11 cellular contexts compared by ENCODE assay signal in the genomic region with DNA sequence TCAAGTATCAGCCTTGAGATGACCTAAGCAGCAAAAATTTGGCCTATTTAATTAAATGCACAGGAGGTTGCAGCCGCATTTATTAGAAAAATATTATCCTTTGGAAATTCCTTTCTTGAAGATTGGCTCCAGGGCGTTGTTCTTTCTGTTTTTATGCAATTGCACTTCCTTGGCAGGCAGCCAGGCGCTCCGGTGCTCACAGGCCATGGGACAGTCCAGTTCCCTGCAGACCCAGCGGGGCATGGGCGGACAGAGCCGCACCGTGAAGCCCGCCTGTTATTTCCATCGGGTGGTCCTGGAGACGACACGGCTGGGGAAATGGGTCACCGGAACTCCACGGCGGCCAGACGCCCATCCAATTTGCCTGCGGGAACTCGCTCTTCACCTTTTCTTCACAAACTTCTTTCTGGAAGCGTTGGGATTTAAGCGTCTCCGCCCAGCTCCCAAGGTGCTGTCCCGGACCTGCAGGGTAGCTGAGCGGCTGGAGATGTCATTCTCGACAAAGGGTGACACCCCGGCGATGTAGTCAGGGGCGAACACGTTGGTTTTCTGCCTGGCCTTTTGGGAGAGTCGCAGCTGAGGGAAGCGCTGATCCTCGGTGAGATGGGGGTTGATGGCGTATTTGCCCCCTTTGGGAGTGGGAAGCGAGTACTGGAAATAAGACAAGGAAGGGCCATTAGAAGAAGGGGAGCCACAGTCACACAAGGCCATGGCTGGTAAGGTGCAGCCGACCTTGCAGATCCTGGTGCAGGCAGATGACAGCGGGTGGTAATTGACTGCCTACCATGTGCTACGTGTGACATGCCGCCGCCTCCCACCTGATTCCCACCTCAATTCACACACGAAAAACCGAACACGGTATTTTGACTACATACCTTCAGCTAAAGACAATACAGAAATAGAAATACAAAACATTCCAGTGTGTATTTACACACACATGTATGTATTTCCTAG. TPM values are rescaled to one million over a fixed set of nuclear protein-coding genes. Genes with fewer than 3 reads are reported as not detected.
DNase-seq lines count a peak whose midpoint lies in the region; FAIRE-seq and TF ChIP-seq lines count a peak whose summit lies in the region.
"Had no signal": no experiment of that assay in that cellular context is flagged by ENCODE, and none has a peak within 500 bp of the region (broad histone marks: within the 10 kb centered on the region; RNA-seq: fewer than 3 reads in every experiment).

No MANE protein-coding gene starts in this region.

- no peak overlapping the region for H3K27ac ChIP-seq in astrocyte (ENCODE audit: low read depth, low read length)

- no peaks in the 10 kb centered on the region for H3K9me3 Mint-ChIP-seq in astrocyte (ENCODE audit: unreplicated experiment)
- H3K9me3 Mint-ChIP-seq: activated T-helper 1 cell treated with anti-CD3 and anti-CD28 coated beads, Interleukin-12 subunit alpha, Interleukin-12 subunit beta, Interleukin-2, Interleukin-4 antibody, amounts not matched to agents 30 ng/mL and 10 ng/mL and 1 ng/mL, durations not matched to agents 14 hours and 24 hours and 36 hours; T-cell had no signal

- no peaks in the 10 kb centered on the region for H3K27me3 ChIP-seq in astrocyte (ENCODE audit: insufficient read depth, low read length)

- H3K4me1 Mint-ChIP-seq in astrocyte (ENCODE audit: low read depth, unreplicated experiment), result peaks cover 6% of the 10 kb centered on the region

- peaks cover 43% of the 10 kb centered on the region for H4K20me1 ChIP-seq in astrocyte (ENCODE audit: insufficient read depth, low read length)

- H3K79me2 ChIP-seq in astrocyte (ENCODE audit: insufficient read depth, low read length), result peaks cover 23% of the 10 kb centered on the region

- no peak overlapping the region for H3K9ac ChIP-seq in astrocyte (ENCODE audit: low read length)

- peaks cover 5% of the 10 kb centered on the region for H3K4me1 ChIP-seq in astrocyte (ENCODE audit: insufficient read depth, low read length)

- H3K9me3 ChIP-seq in astrocyte (ENCODE audit: insufficient read depth, low read depth, low read length), result no peaks in the 10 kb centered on the region

- H3K36me3 ChIP-seq in astrocyte (ENCODE audit: insufficient read depth, low read length), result peaks cover 48% of the 10 kb centered on the region

- peak overlapping the region; percentile 41 for H3K27ac Mint-ChIP-seq in astrocyte (ENCODE audit: unreplicated experiment)
- H3K27ac Mint-ChIP-seq: activated T-helper 1 cell treated with anti-CD3 and anti-CD28 coated beads, Interleukin-12 subunit alpha, Interleukin-12 subunit beta, Interleukin-2, Interleukin-4 antibody, amounts not matched to agents 30 ng/mL and 10 ng/mL and 1 ng/mL, durations not matched to agents 14 hours and 24 hours and 36 hours; T-cell had no signal

- H3K4me3 ChIP-seq in astrocyte (ENCODE audit: insufficient read depth, low read depth, low read length), result no peak overlapping the region

- no peak overlapping the region for H2AFZ ChIP-seq in astrocyte (ENCODE audit: low read depth, low read length)

- DNase-seq in ELR (ENCODE audit: low read depth), result peak; percentile 40
- DNase-seq in astrocyte (ENCODE audit: low read depth), result no peak
- peak; percentile 87 for DNase-seq in cardiac septum (ENCODE audit: low spot score)
- DNase-seq in posterior vena cava (ENCODE audit: low spot score), result peak; percentile 90
- no peak for DNase-seq in H4 (ENCODE audit: low spot score)
- no peak for DNase-seq in globus pallidus (ENCODE audit: low spot score)
- DNase-seq in pons (ENCODE audit: low spot score), result no peak
- no peak for DNase-seq in effector CD4-positive, alpha-beta T cell
- DNase-seq: NCI-H1417 treated with DMSO at 0.1 percent for 48 hours, T-cell had no signal

- no peak for FAIRE-seq in astrocyte (lab: Jason Lieb, UNC)

- no peak overlapping the region for H3K4me3 Mint-ChIP-seq in astrocyte (ENCODE audit: unreplicated experiment)
- H3K4me3 Mint-ChIP-seq: activated T-helper 1 cell treated with anti-CD3 and anti-CD28 coated beads, Interleukin-12 subunit alpha, Interleukin-12 subunit beta, Interleukin-2, Interleukin-4 antibody, amounts not matched to agents 30 ng/mL and 10 ng/mL and 1 ng/mL, durations not matched to agents 14 hours and 24 hours and 36 hours; T-cell had no signal

- peaks cover 28% of the 10 kb centered on the region for H3K36me3 Mint-ChIP-seq in astrocyte (ENCODE audit: low read depth, unreplicated experiment)

- no peak for TF ChIP-seq CTCF in astrocyte (IDR thresholded peaks at IDR 0.05; ENCODE audit: insufficient read depth, low read depth, low read length)

- no peak overlapping the region for H3K4me2 ChIP-seq in astrocyte (ENCODE audit: low read length)

- intact Hi-C loops in cardiac septum (cut with DNase I), result no loop called here
- intact Hi-C loops in posterior vena cava (cut with DNase I), result loop anchor here in 1 of 2 donors (10.0 kb wide), 1 partner anchor 337 kb away; no protein-coding TSS in a partner anchor

- no peaks in the 10 kb centered on the region for H3K27me3 Mint-ChIP-seq in astrocyte (ENCODE audit: low read depth, unreplicated experiment)
- H3K27me3 Mint-ChIP-seq: T-cell had no signal

RNA-seq across cellular contexts. Expression of a gene that starts 12.5 kb away (rescaled TPM):
- total RNA-seq in astrocyte (41.9 and 46.0 TPM in 2 replicates), cardiac septum (16.1 TPM), posterior vena cava (10 to 100 TPM; 24.2 to 25.3 TPM)
- total RNA-seq in H4 (2014; rRNA removed; shearing (Covaris generic)), result 13.3 and 20.2 TPM in 2 replicates

RNA-seq across cellular contexts. Expression of a gene that starts 15.9 kb away (rescaled TPM):
- 61.0 and 74.5 TPM in 2 replicates for total RNA-seq in astrocyte
- total RNA-seq in cardiac septum, result 15.8 TPM
- 10 to 100 TPM; 23.5 to 31.4 TPM for total RNA-seq in posterior vena cava
- 2,318 and 2,447 TPM in 2 replicates for total RNA-seq in H4 (2014; rRNA removed; shearing (Covaris generic))

RNA-seq across cellular contexts. Expression of a gene that starts 19.9 kb away (rescaled TPM):
- 26.4 and 28.7 TPM in 2 replicates for total RNA-seq in astrocyte
- 23.8 TPM for total RNA-seq in cardiac septum
- 10 to 100 TPM; 42.3 to 42.5 TPM for total RNA-seq in posterior vena cava
- total RNA-seq in H4 (2014; rRNA removed; shearing (Covaris generic)), result 12.6 and 15.1 TPM in 2 replicates

Comparison
In these comparisons a context has a peak if more than half of its experiments do, and no peak if none do; other contexts are left out.
1. DNase-seq: peak in ELR (single experiment), cardiac septum (single experiment) and posterior vena cava (single experiment); none in astrocyte (single experiment), H4 (single experiment), globus pallidus (single experiment), pons (single experiment) and effector CD4-positive, alpha-beta T cell (single experiment).
2. RNA of a gene that starts 15.9 kb away (total RNA-seq): 2,318 to 2,447 TPM in H4; 61.0 to 74.5 TPM in astrocyte, 23.5 to 31.4 TPM in posterior vena cava and 15.8 TPM in cardiac septum (single experiment); every median in the first group is over 10 times any median in the second.